19 cellular contexts compared by ENCODE assay signal in the genomic region with DNA sequence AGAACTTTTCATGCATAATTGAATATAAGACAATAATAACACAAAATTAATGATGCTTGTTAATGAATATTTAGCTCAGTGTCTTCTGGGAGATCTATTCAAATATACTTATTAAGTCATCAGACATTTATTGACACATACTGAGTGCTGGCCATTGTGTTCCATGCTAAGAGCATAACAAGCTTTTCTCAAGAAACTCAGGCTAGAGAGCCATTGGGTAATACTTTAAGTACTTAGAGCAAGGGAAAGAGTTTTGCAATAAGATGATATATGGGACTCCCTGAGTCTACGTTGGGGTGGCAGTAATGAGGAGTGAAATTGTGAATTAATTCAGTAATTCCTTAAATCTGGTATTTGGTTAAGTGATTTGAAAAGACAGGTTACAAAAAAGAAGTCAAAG. TPM values are rescaled to one million over a fixed set of nuclear protein-coding genes. Genes with fewer than 3 reads are reported as not detected.
"Had no signal": no experiment of that assay in that cellular context is flagged by ENCODE, and none has a peak within 500 bp of the region (broad histone marks: within the 10 kb centered on the region; RNA-seq: fewer than 3 reads in every experiment).

No MANE protein-coding gene starts in this region.

- H3K36me3 Mint-ChIP-seq: natural killer cell treated with Interleukin-12 subunit alpha and Interleukin-12 subunit beta and Interleukin-15 and Interleukin-18, amount 100 ng/mL, for 72 hours; WTC11 had no signal

- H3K27me3 ChIP-seq: esophagus muscularis mucosa, gastrocnemius medialis, upper lobe of left lung had no signal

- H3K4me1 ChIP-seq: esophagus muscularis mucosa, gastrocnemius medialis, left ventricle myocardium inferior had no signal

- H3K9me3 ChIP-seq: esophagus muscularis mucosa, gastrocnemius medialis, heart right ventricle, left ventricle myocardium inferior, upper lobe of left lung had no signal

- FAIRE-seq: kidney, TTC549 had no signal

- H3K4me3 Mint-ChIP-seq: activated CD4-positive, alpha-beta memory T cell treated with anti-CD3 and anti-CD28 coated beads, Interleukin-2, amount 10 ng/mL, durations not matched to agents 7 days and 5 days; activated T-cell treated with anti-CD3 and anti-CD28 coated beads, Interleukin-2, amount 50 U/mL, for 24 hours; natural killer cell treated with Interleukin-12 subunit alpha and Interleukin-12 subunit beta and Interleukin-15 and Interleukin-18, amount 100 ng/mL, for 72 hours; T-helper 1 cell treated with Interleukin-12 subunit alpha and Interleukin-12 subunit beta and Interleukin-4 antibody, amounts not matched to agents 30 μg/mL and 1 μg/mL, for 36 hours; WTC11 had no signal

- H3K27me3 Mint-ChIP-seq: activated CD4-positive, alpha-beta memory T cell treated with anti-CD3 and anti-CD28 coated beads, Interleukin-2, amount 10 ng/mL, durations not matched to agents 7 days and 5 days; activated T-cell treated with anti-CD3 and anti-CD28 coated beads, Interleukin-2, amount 50 U/mL, for 24 hours had no signal

- DNase-seq: activated CD4-positive, alpha-beta memory T cell treated with anti-CD3 and anti-CD28 coated beads, Interleukin-2, amount 10 ng/mL, durations not matched to agents 7 days and 5 days; activated CD4-positive, alpha-beta T cell treated with anti-CD3 and anti-CD28 coated beads for 4 hours; activated naive CD4-positive, alpha-beta T cell treated with anti-CD3 and anti-CD28 coated beads, Interleukin-2, amount 50 U/mL, for 16 hours; activated T-cell treated with anti-CD3 and anti-CD28 coated beads, Interleukin-2, amount 50 U/mL, for 24 hours; effector CD4-positive, alpha-beta T cell; gastrocnemius medialis; heart right ventricle; kidney; left ventricle myocardium inferior; mesendoderm; retina; stimulated activated naive CD8-positive, alpha-beta T cell treated with anti-CD3 and anti-CD28 coated beads, Interleukin-15, Interleukin-2, amounts not matched to agents 100 U/mL and 50 U/mL, for 24 hours; upper lobe of left lung had no signal

- H3K4me3 ChIP-seq: coronary artery, esophagus muscularis mucosa, gastrocnemius medialis, heart right ventricle, left ventricle myocardium inferior, upper lobe of left lung had no signal

- H3K27ac ChIP-seq: coronary artery, esophagus muscularis mucosa, gastrocnemius medialis, heart right ventricle, left ventricle myocardium inferior, upper lobe of left lung had no signal

- ATAC-seq: gastrocnemius medialis; heart right ventricle; natural killer cell treated with Interleukin-12 subunit alpha and Interleukin-12 subunit beta and Interleukin-15 and Interleukin-18, amount 100 ng/mL, for 72 hours; stimulated activated naive CD8-positive, alpha-beta T cell treated with anti-CD3 and anti-CD28 coated beads, Interleukin-15, Interleukin-2, amounts not matched to agents 100 U/mL and 50 U/mL, for 24 hours; WTC11 had no signal

- H3K36me3 ChIP-seq: esophagus muscularis mucosa, gastrocnemius medialis, heart right ventricle, left ventricle myocardium inferior, upper lobe of left lung had no signal

- H3K27ac Mint-ChIP-seq: activated CD4-positive, alpha-beta memory T cell treated with anti-CD3 and anti-CD28 coated beads, Interleukin-2, amount 10 ng/mL, durations not matched to agents 7 days and 5 days; activated T-cell treated with anti-CD3 and anti-CD28 coated beads, Interleukin-2, amount 50 U/mL, for 24 hours; natural killer cell treated with Interleukin-12 subunit alpha and Interleukin-12 subunit beta and Interleukin-15 and Interleukin-18, amount 100 ng/mL, for 72 hours; T-helper 1 cell treated with Interleukin-12 subunit alpha and Interleukin-12 subunit beta and Interleukin-4 antibody, amounts not matched to agents 30 μg/mL and 1 μg/mL, for 36 hours; WTC11 had no signal

RNA-seq across cellular contexts. Expression of gene TMEM200A, which starts 11.1 kb away (rescaled TPM):
- total RNA-seq: left ventricle myocardium inferior had no signal
